Comparison of ENCODE assay signal across 24 cellular contexts in genomic region chr11:72370201-72370600, GRCh38.
"Had no signal": no experiment of that assay in that cellular context is flagged by ENCODE, and none has a peak within 500 bp of the region (broad histone marks: within the 10 kb centered on the region; RNA-seq: fewer than 3 reads in every experiment).

No MANE protein-coding gene starts in this region.

- H3K4me3 ChIP-seq: gastroesophageal sphincter, heart right ventricle, lung, sigmoid colon, stomach, thyroid gland had no signal

- H3K4me1 ChIP-seq: gastroesophageal sphincter, heart right ventricle had no signal

- DNase-seq: cerebellar nuclear complex; cortex of kidney; effector memory CD8-positive, alpha-beta T cell; foreskin fibroblast; glutamatergic neuron; heart right ventricle; hippocampal formation; left ventricle myocardium superior; natural killer cell; occipital lobe; right cardiac atrium; sigmoid colon; stimulated activated CD4-positive, alpha-beta T cell treated with anti-CD3 and anti-CD28 coated beads, Interleukin-2, amount 100 ng/mL, for 24 hours; stimulated activated CD4-positive, alpha-beta T cell treated with anti-CD3 and anti-CD28 coated beads, Interleukin-4, amount 100 ng/mL, for 24 hours; stimulated activated naive CD4-positive, alpha-beta T cell treated with Interleukin-2 at 50 U/mL for 16 hours; stomach; thyroid gland had no signal

- H3K9ac ChIP-seq: parathyroid adenoma had no signal

- H3K27ac ChIP-seq: gastroesophageal sphincter, heart right ventricle, parathyroid adenoma, sigmoid colon, stomach, thyroid gland had no signal

- H2AFZ ChIP-seq: parathyroid adenoma had no signal

- ATAC-seq: effector memory CD8-positive, alpha-beta T cell; gastroesophageal sphincter; heart right ventricle; left ventricle myocardium superior; natural killer cell; right cardiac atrium; stimulated activated effector memory CD8-positive, alpha-beta T cell treated with anti-CD3 and anti-CD28 coated beads, Interleukin-12 subunit alpha, Interleukin-12 subunit beta, amount 100 ng/mL, for 72 hours had no signal

- H3K36me3 ChIP-seq: gastroesophageal sphincter, sigmoid colon, stomach, thyroid gland had no signal

- FAIRE-seq: endometrium, islet of Langerhans, urothelium cell line had no signal

- H3K9me3 ChIP-seq: sigmoid colon, thyroid gland had no signal

- H3K79me2 ChIP-seq: parathyroid adenoma had no signal

- H3K27me3 ChIP-seq: gastroesophageal sphincter, heart right ventricle, sigmoid colon, stomach, thyroid gland had no signal
